In genomic region chr3:4548769-4549168, GRCh38 we compare ENCODE assay signal across 27 cellular contexts. TPM values are rescaled to one million over a fixed set of nuclear protein-coding genes. Genes with fewer than 3 reads are reported as not detected.
A peak's percentile ranks its signal among the peaks of the same experiment; 100 is the strongest.
DNase-seq lines count a peak whose midpoint lies in the region; ATAC-seq and TF ChIP-seq lines count a peak whose summit lies in the region.
"Had no signal": no experiment of that assay in that cellular context is flagged by ENCODE, and none has a peak within 500 bp of the region (broad histone marks: within the 10 kb centered on the region; RNA-seq: fewer than 3 reads in every experiment).

No MANE protein-coding gene starts in this region.

- no peaks in the 10 kb centered on the region for H3K9me3 Mint-ChIP-seq in nephron
- H3K9me3 Mint-ChIP-seq: CD4-positive, alpha-beta T cell; HFFc6 had no signal

- H3K9me3 ChIP-seq in left ventricle myocardium inferior (replicated peaks) (no peaks in the 10 kb centered on the region), left lung (no peaks in the 10 kb centered on the region), upper lobe of right lung (no peaks in the 10 kb centered on the region)
- H3K9me3 ChIP-seq: BLaER1 treated with 17β-estradiol and CSF1 and Interleukin-3, amounts not matched to agents 10 nM and 100 nM; HAP-1; MG63 had no signal

- ATAC-seq in Right ventricle myocardium superior (ENCODE audit: poor library complexity): no peak
- peak; percentile 74 for ATAC-seq in left lung
- ATAC-seq in upper lobe of right lung: peak; percentile 70
- ATAC-seq: GM12878, Panc1 had no signal

- H3K4me1 ChIP-seq in left ventricle myocardium inferior: peaks cover 56% of the 10 kb centered on the region
- H3K4me1 ChIP-seq in left lung: peaks cover 4 to 35% of the 10 kb centered on the region in 2 donors
- H3K4me1 ChIP-seq in upper lobe of right lung: peaks cover 17% of the 10 kb centered on the region
- H3K4me1 ChIP-seq: HAP-1 had no signal

- TF ChIP-seq CTCF in left ventricle myocardium inferior (IDR thresholded peaks at IDR 0.05; ENCODE audit: borderline replicate concordance) (no peak), left lung (IDR thresholded peaks at IDR 0.05) (no peak), nephron (IDR thresholded peaks at IDR 0.05; ENCODE audit: unreplicated experiment in 3 of 3) (no peak), upper lobe of right lung (IDR thresholded peaks at IDR 0.05) (no peak)

- no peaks in the 10 kb centered on the region for H3K27me3 Mint-ChIP-seq in nephron (ENCODE audit: low read depth)
- H3K27me3 Mint-ChIP-seq: CD4-positive, alpha-beta T cell had no signal

- H3K27ac Mint-ChIP-seq in nephron: peak overlapping the region; percentile 51 to 97 (median 82)
- H3K27ac Mint-ChIP-seq: CD4-positive, alpha-beta T cell; HFFc6 had no signal

- H3K36me3 Mint-ChIP-seq in nephron (ENCODE audit: low read depth): peaks cover 5% of the 10 kb centered on the region

- no peak overlapping the region for H3K4me3 Mint-ChIP-seq in nephron
- H3K4me3 Mint-ChIP-seq: CD4-positive, alpha-beta T cell; HFFc6 had no signal

- intact Hi-C loops in left ventricle myocardium inferior (cut with micrococcal nuclease): no loop called here
- intact Hi-C loops in Right ventricle myocardium superior (cut with DNase I): no loop called here
- intact Hi-C loops in left lung (cut with DNase I): no loop called here
- intact Hi-C loops in upper lobe of right lung (cut with DNase I): no loop called here

- H3K4me3 ChIP-seq in left ventricle myocardium inferior: no peak overlapping the region
- H3K4me3 ChIP-seq in left lung: no peak overlapping the region
- H3K4me3 ChIP-seq in upper lobe of right lung: no peak overlapping the region
- H3K4me3 ChIP-seq: BLaER1 treated with 17β-estradiol and CSF1 and Interleukin-3, amounts not matched to agents 10 nM and 100 nM; GM12878; HAP-1; MG63 had no signal

- DNase-seq in left ventricle myocardium inferior: no peak
- no peak for DNase-seq in Right ventricle myocardium superior
- no peak for DNase-seq in left lung
- no peak for DNase-seq in upper lobe of right lung
- no peak for DNase-seq in medulla oblongata (ENCODE audit: extremely low spot score)
- DNase-seq in NCI-H226: no peak
- no peak for DNase-seq in NK-92 (lab: John Stamatoyannopoulos, UW; ENCODE audit: unreplicated experiment)
- DNase-seq: CD4-positive, alpha-beta T cell; DMS53; EL; GDM1; GOT3; HFFc6; IMR-90; KG1; MG63; NCI-H1105 treated with DMSO at 0.1 percent for 48 hours; NCI-H2029; NCI-H446 treated with DMSO at 0.1 percent for 48 hours; NCI-H526; SHP77 treated with DMSO at 0.1 percent for 48 hours had no signal

- H3K27me3 ChIP-seq in left ventricle myocardium inferior (ENCODE audit: low read depth) (no peaks in the 10 kb centered on the region), left lung (no peaks in the 10 kb centered on the region), upper lobe of right lung (no peaks in the 10 kb centered on the region)
- H3K27me3 ChIP-seq: BLaER1 treated with 17β-estradiol and CSF1 and Interleukin-3, amounts not matched to agents 10 nM and 100 nM; MG63 had no signal

- H3K4me1 Mint-ChIP-seq in nephron: peaks cover 59% of the 10 kb centered on the region

- H3K36me3 ChIP-seq in left ventricle myocardium inferior (no peaks in the 10 kb centered on the region), left lung (no peaks in the 10 kb centered on the region), upper lobe of right lung (no peaks in the 10 kb centered on the region)
- H3K36me3 ChIP-seq: HAP-1, MG63 had no signal

- H3K27ac ChIP-seq in left ventricle myocardium inferior (replicated peaks): peak overlapping the region; percentile 79
- peak overlapping the region; percentile 51 to 57 for H3K27ac ChIP-seq in left lung
- no peak overlapping the region for H3K27ac ChIP-seq in upper lobe of right lung
- H3K27ac ChIP-seq: BLaER1 treated with 17β-estradiol and CSF1 and Interleukin-3, amounts not matched to agents 10 nM and 100 nM; RWPE1 had no signal

RNA-seq across cellular contexts. Expression of gene ITPR1, which starts 55.6 kb away (rescaled TPM):
- total RNA-seq in left ventricle myocardium inferior: 29.0 TPM
- 17.1 TPM for total RNA-seq in Right ventricle myocardium superior
- total RNA-seq in left lung: 10 to 100 TPM; 39.7 to 57.3 TPM
- total RNA-seq in upper lobe of right lung: 91.7 TPM
